In genomic region chr7:130488376-130489139, GRCh38 we compare ENCODE assay signal across 17 cellular contexts. TPM values are rescaled to one million over a fixed set of nuclear protein-coding genes. Genes with fewer than 3 reads are reported as not detected.
DNase-seq lines count a peak whose midpoint lies in the region; ATAC-seq, FAIRE-seq and TF ChIP-seq lines count a peak whose summit lies in the region.
"Had no signal": no experiment of that assay in that cellular context is flagged by ENCODE, and none has a peak within 500 bp of the region (broad histone marks: within the 10 kb centered on the region; RNA-seq: fewer than 3 reads in every experiment).

No MANE protein-coding gene starts in this region.

- no peaks in the 10 kb centered on the region for H3K9me3 Mint-ChIP-seq in activated naive CD4-positive, alpha-beta T cell treated with anti-CD3 and anti-CD28 coated beads for 36 hours
- H3K9me3 Mint-ChIP-seq in stimulated activated memory B cell treated with anti-CD40 and anti-IgM and Interleukin-4, amounts not matched to agents 10 μg/mL and 1 μg/mL and 100 μg/mL, for 72 hours: peaks cover 3% of the 10 kb centered on the region
- H3K9me3 Mint-ChIP-seq: activated CD4-positive, alpha-beta memory T cell treated with anti-CD3 and anti-CD28 coated beads for 36 hours; activated naive CD8-positive, alpha-beta T cell treated with anti-CD3 and anti-CD28 coated beads, Interleukin-2, amount 50 U/mL, for 24 hours; activated T-cell treated with anti-CD3 and anti-CD28 coated beads, Interleukin-2, amount 50 U/mL, for 4 hours had no signal

- H3K4me1 Mint-ChIP-seq in activated naive CD4-positive, alpha-beta T cell treated with anti-CD3 and anti-CD28 coated beads for 36 hours (ENCODE audit: low read depth): peaks cover 28% of the 10 kb centered on the region
- peaks cover 32% of the 10 kb centered on the region for H3K4me1 Mint-ChIP-seq in stimulated activated memory B cell treated with anti-CD40 and anti-IgM and Interleukin-4, amounts not matched to agents 10 μg/mL and 1 μg/mL and 100 μg/mL, for 72 hours

- H4K20me1 ChIP-seq in osteoblast (ENCODE audit: insufficient read depth, low read length): no peaks in the 10 kb centered on the region

- H3K4me3 Mint-ChIP-seq in activated naive CD4-positive, alpha-beta T cell treated with anti-CD3 and anti-CD28 coated beads for 36 hours: no peak overlapping the region
- H3K4me3 Mint-ChIP-seq in stimulated activated memory B cell treated with anti-CD40 and anti-IgM and Interleukin-4, amounts not matched to agents 10 μg/mL and 1 μg/mL and 100 μg/mL, for 72 hours: no peak overlapping the region
- H3K4me3 Mint-ChIP-seq: activated CD4-positive, alpha-beta memory T cell treated with anti-CD3 and anti-CD28 coated beads for 36 hours; activated naive CD8-positive, alpha-beta T cell treated with anti-CD3 and anti-CD28 coated beads, Interleukin-2, amount 50 U/mL, for 24 hours; activated T-cell treated with anti-CD3 and anti-CD28 coated beads, Interleukin-2, amount 50 U/mL, for 4 hours had no signal

- DNase-seq in EH (ENCODE audit: low read depth): peak; percentile 33
- DNase-seq in SK-N-DZ (ENCODE audit: low spot score): peak; percentile 46
- DNase-seq in frontal cortex (ENCODE audit: low spot score in 2 of 2): peak; percentile 25 to 47
- peak; percentile 70 for DNase-seq in osteoblast (ENCODE audit: insufficient read length, low spot score, missing footprints)
- DNase-seq in activated naive CD4-positive, alpha-beta T cell treated with anti-CD3 and anti-CD28 coated beads for 36 hours: no peak
- no peak for DNase-seq in NCI-H1694 (lab: John Stamatoyannopoulos, UW)
- DNase-seq: activated CD4-positive, alpha-beta memory T cell treated with anti-CD3 and anti-CD28 coated beads for 36 hours; activated naive CD8-positive, alpha-beta T cell treated with anti-CD3 and anti-CD28 coated beads, Interleukin-2, amount 50 U/mL, for 24 hours; activated T-cell treated with anti-CD3 and anti-CD28 coated beads, Interleukin-2, amount 50 U/mL, for 4 hours; central memory CD4-positive, alpha-beta T cell; endodermal cell; left cardiac atrium; NCI-H2081; NCI-H526 had no signal

- H3K36me3 Mint-ChIP-seq in activated naive CD4-positive, alpha-beta T cell treated with anti-CD3 and anti-CD28 coated beads for 36 hours (ENCODE audit: low read depth): no peaks in the 10 kb centered on the region
- H3K36me3 Mint-ChIP-seq in stimulated activated memory B cell treated with anti-CD40 and anti-IgM and Interleukin-4, amounts not matched to agents 10 μg/mL and 1 μg/mL and 100 μg/mL, for 72 hours: peaks cover 4% of the 10 kb centered on the region
- H3K36me3 Mint-ChIP-seq: activated CD4-positive, alpha-beta memory T cell treated with anti-CD3 and anti-CD28 coated beads for 36 hours had no signal

- H3K27me3 Mint-ChIP-seq in activated naive CD4-positive, alpha-beta T cell treated with anti-CD3 and anti-CD28 coated beads for 36 hours (ENCODE audit: low read depth): peaks cover 26% of the 10 kb centered on the region
- H3K27me3 Mint-ChIP-seq in stimulated activated memory B cell treated with anti-CD40 and anti-IgM and Interleukin-4, amounts not matched to agents 10 μg/mL and 1 μg/mL and 100 μg/mL, for 72 hours: peaks cover 62% of the 10 kb centered on the region

- peak overlapping the region; percentile 9 for H2AFZ ChIP-seq in osteoblast (ENCODE audit: low read length)

- no peaks in the 10 kb centered on the region for H3K36me3 ChIP-seq in osteoblast (ENCODE audit: insufficient read depth, low read length)

- no peak overlapping the region for H3K27ac Mint-ChIP-seq in activated naive CD4-positive, alpha-beta T cell treated with anti-CD3 and anti-CD28 coated beads for 36 hours
- no peak overlapping the region for H3K27ac Mint-ChIP-seq in stimulated activated memory B cell treated with anti-CD40 and anti-IgM and Interleukin-4, amounts not matched to agents 10 μg/mL and 1 μg/mL and 100 μg/mL, for 72 hours
- H3K27ac Mint-ChIP-seq: activated CD4-positive, alpha-beta memory T cell treated with anti-CD3 and anti-CD28 coated beads for 36 hours; activated naive CD8-positive, alpha-beta T cell treated with anti-CD3 and anti-CD28 coated beads, Interleukin-2, amount 50 U/mL, for 24 hours; endodermal cell had no signal

- CTCF ChIA-PET in activated naive CD4-positive, alpha-beta T cell treated with anti-CD3 and anti-CD28 coated beads for 36 hours (lab: Charles Lee): interaction anchor here (0.6 to 2.2 kb wide), 3 partner anchors 11 to 212 kb away, joined by 3 to 4 read pairs (median 3); no protein-coding TSS in a partner anchor

- H3K4me2 ChIP-seq in osteoblast (ENCODE audit: insufficient read depth, low read length): peak overlapping the region; percentile 51

- H3K4me3 ChIP-seq in osteoblast (ENCODE audit: insufficient read depth, low read length): no peak overlapping the region
- H3K4me3 ChIP-seq: SK-N-MC had no signal

- TF ChIP-seq CTCF in osteoblast (IDR thresholded peaks at IDR 0.05; ENCODE audit: extremely low read depth, low read depth, low read length): no peak

- intact Hi-C loops in activated naive CD4-positive, alpha-beta T cell treated with anti-CD3 and anti-CD28 coated beads for 36 hours (cut with micrococcal nuclease): loop anchor here (5.0 kb wide), 3 partner anchors 46 to 344 kb away; partner anchors contain the start of gene CEP41

- no peak for ATAC-seq in GM19395 (IDR thresholded peaks at IDR 0.05; ENCODE audit: unreplicated experiment)
- ATAC-seq in stimulated activated memory B cell treated with anti-CD40 and anti-IgM and Interleukin-4, amounts not matched to agents 10 μg/mL and 1 μg/mL and 100 μg/mL, for 72 hours: no peak
- ATAC-seq: activated naive CD8-positive, alpha-beta T cell treated with anti-CD3 and anti-CD28 coated beads, Interleukin-2, amount 50 U/mL, for 24 hours; activated T-cell treated with anti-CD3 and anti-CD28 coated beads, Interleukin-2, amount 50 U/mL, for 4 hours; left cardiac atrium had no signal

- peaks cover 14% of the 10 kb centered on the region for H3K79me2 ChIP-seq in osteoblast (ENCODE audit: insufficient read depth, low read length)

- H3K27me3 ChIP-seq in osteoblast (ENCODE audit: insufficient read depth, low read length): peaks cover 4% of the 10 kb centered on the region

- no peak for FAIRE-seq in frontal cortex (lab: Jason Lieb, UNC)

- H3K4me1 ChIP-seq in osteoblast (ENCODE audit: insufficient read depth, low read length): peaks cover 20% of the 10 kb centered on the region

- no peak overlapping the region for H3K27ac ChIP-seq in osteoblast (ENCODE audit: low read depth, low read length)
- H3K27ac ChIP-seq: SK-N-MC had no signal

- no peaks in the 10 kb centered on the region for H3K9me3 ChIP-seq in osteoblast (ENCODE audit: low read depth, low read length)

RNA-seq across cellular contexts. Expression of gene MEST, which starts 3.3 kb away (rescaled TPM):
- 3.0 and 3.4 TPM in 2 replicates for polyA plus RNA-seq in SK-N-DZ (2014; cell fraction: cytosol; rRNA removed)
- polyA plus RNA-seq in SK-N-DZ (2014; cell fraction: nucleus; rRNA removed): 1.8 and 2.1 TPM in 2 replicates
- total RNA-seq in frontal cortex: 65.6 TPM
- 330 and 347 TPM in 2 replicates for total RNA-seq in osteoblast
- total RNA-seq in activated naive CD4-positive, alpha-beta T cell treated with anti-CD3 and anti-CD28 coated beads for 36 hours: 1 to 10 TPM; 1.4 to 1.6 TPM

RNA-seq across cellular contexts. Expression of gene CEP41, which starts 47.7 kb away (rescaled TPM):
- polyA plus RNA-seq in SK-N-DZ (2014; cell fraction: cytosol; rRNA removed): 10.1 and 13.0 TPM in 2 replicates
- 14.2 and 19.4 TPM in 2 replicates for polyA plus RNA-seq in SK-N-DZ (2014; cell fraction: nucleus; rRNA removed)
- 11.4 TPM for total RNA-seq in frontal cortex
- 9.1 and 9.8 TPM in 2 replicates for total RNA-seq in osteoblast
- 10 to 100 TPM; 16.0 to 18.2 TPM for total RNA-seq in activated naive CD4-positive, alpha-beta T cell treated with anti-CD3 and anti-CD28 coated beads for 36 hours

Comparison
In these comparisons a context has a peak if more than half of its experiments do, and no peak if none do; other contexts are left out.
1. DNase-seq: peak in EH (single experiment), SK-N-DZ (single experiment), frontal cortex (2 of 2) and osteoblast (single experiment); none in activated naive CD4-positive, alpha-beta T cell treated with anti-CD3 and anti-CD28 coated beads for 36 hours (single experiment) and NCI-H1694 (single experiment).
2. RNA of gene MEST, which starts 3.3 kb away (total RNA-seq): 330 to 347 TPM in osteoblast and 65.6 TPM in frontal cortex (single experiment); 1.4 to 1.6 TPM in activated naive CD4-positive, alpha-beta T cell treated with anti-CD3 and anti-CD28 coated beads for 36 hours; every median in the first group is over 10 times any median in the second.